ENCODE assay signal across 10 cellular contexts in the genomic region with DNA sequence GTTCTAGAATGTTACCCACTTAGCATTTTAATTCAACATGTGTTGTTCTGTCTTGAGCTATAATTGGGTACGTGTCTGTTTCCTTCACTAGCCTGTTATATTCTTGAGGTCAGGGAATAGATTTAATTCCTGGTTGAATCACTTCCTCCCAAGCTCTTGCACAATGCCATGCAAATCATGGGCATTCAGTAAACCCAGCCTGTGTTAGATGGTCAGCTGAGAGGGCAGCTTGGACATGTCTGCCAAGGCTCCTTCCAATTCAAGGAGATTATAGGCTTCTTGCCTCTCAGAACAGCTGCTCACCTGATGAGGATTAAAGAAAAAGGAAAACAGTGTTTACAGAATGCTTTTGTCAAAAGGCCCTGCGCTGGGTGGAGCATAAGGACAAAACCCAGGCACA. TPM values are rescaled to one million over a fixed set of nuclear protein-coding genes. Genes with fewer than 3 reads are reported as not detected.
DNase-seq lines count a peak whose midpoint lies in the region; ATAC-seq and TF ChIP-seq lines count a peak whose summit lies in the region.
"Had no signal": no experiment of that assay in that cellular context is flagged by ENCODE, and none has a peak within 500 bp of the region (broad histone marks: within the 10 kb centered on the region; RNA-seq: fewer than 3 reads in every experiment).

No MANE protein-coding gene starts in this region.

- TF ChIP-seq CTCF in fibroblast of pulmonary artery (IDR thresholded peaks at IDR 0.05; ENCODE audit: low read length, missing control alignments) (no peak), retinal pigment epithelial cell (conservative IDR thresholded peaks at IDR 0.05; ENCODE audit: low read depth, low read length) (no peak)

- H3K4me3 ChIP-seq in fibroblast of pulmonary artery (replicated peaks; ENCODE audit: low read depth, low read length) (no peak overlapping the region), retinal pigment epithelial cell (ENCODE audit: low read length) (no peak overlapping the region)
- H3K4me3 ChIP-seq: heart left ventricle had no signal

- no peak for ATAC-seq in HG03135 (IDR thresholded peaks at IDR 0.05; ENCODE audit: unreplicated experiment)

- peak; percentile 95 for DNase-seq in ELR (ENCODE audit: low read depth)
- DNase-seq in RPMI7951 (ENCODE audit: low read depth), result peak; percentile 93
- peak; percentile 96 for DNase-seq in fibroblast of pulmonary artery (ENCODE audit: low read depth)
- peak; percentile 99 for DNase-seq in retinal pigment epithelial cell (ENCODE audit: low read depth)
- no peak for DNase-seq in superior temporal gyrus (ENCODE audit: extremely low spot score)
- no peak for DNase-seq in DMS53 (lab: John Stamatoyannopoulos, UW)
- no peak for DNase-seq in activated T-cell treated with anti-CD3 and anti-CD28 coated beads, Interleukin-2, amount 50 U/mL, for 48 hours
- DNase-seq: heart left ventricle, NCI-H526 treated with DMSO at 0.1 percent for 48 hours had no signal

RNA-seq across cellular contexts. Expression of a gene that starts 12.6 kb away (rescaled TPM):
- total RNA-seq in RPMI7951 (2014; rRNA removed; shearing (Covaris generic)), result 31.8 and 45.7 TPM in 2 replicates

RNA-seq across cellular contexts. Expression of a gene that starts 27.0 kb away (rescaled TPM):
- total RNA-seq in RPMI7951 (2014; rRNA removed; shearing (Covaris generic)), result 39.2 and 43.6 TPM in 2 replicates

RNA-seq across cellular contexts. Expression of a gene that starts 38.0 kb away (rescaled TPM):
- total RNA-seq in RPMI7951 (2014; rRNA removed; shearing (Covaris generic)), result 3.7 and 4.1 TPM in 2 replicates

RNA-seq across cellular contexts. Expression of a gene that starts 56.9 kb away (rescaled TPM):
- total RNA-seq in RPMI7951 (2014; rRNA removed; shearing (Covaris generic)), result 524 and 575 TPM in 2 replicates

Comparison
In these comparisons a context has a peak if more than half of its experiments do, and no peak if none do; other contexts are left out.
1. DNase-seq: peak in ELR (single experiment), RPMI7951 (single experiment), fibroblast of pulmonary artery (single experiment) and retinal pigment epithelial cell (single experiment); none in superior temporal gyrus (single experiment), DMS53 (single experiment) and activated T-cell treated with anti-CD3 and anti-CD28 coated beads, Interleukin-2, amount 50 U/mL, for 48 hours (0 of 2).